Comparison of ENCODE assay signal across 19 cellular contexts in the genomic region with DNA sequence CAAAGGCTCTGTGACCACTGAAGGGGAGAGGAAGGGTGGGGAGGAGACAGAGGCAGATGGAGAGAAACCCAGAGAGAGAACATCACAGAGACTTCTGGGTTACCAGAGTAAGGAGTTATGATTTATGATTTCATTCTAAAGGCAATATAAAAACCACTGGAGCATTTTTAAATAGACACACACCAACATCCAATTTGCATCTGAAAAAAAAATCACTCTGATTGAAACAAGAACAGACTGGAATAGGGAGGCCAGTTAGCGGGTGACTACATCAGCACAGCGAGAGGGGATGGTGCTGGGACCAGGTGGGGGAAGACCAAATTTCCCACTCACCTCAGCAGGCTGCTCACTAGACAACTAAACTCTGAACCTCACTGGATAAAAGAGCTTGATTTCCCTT.
DNase-seq lines count a peak whose midpoint lies in the region; ATAC-seq and TF ChIP-seq lines count a peak whose summit lies in the region.
"Had no signal": no experiment of that assay in that cellular context is flagged by ENCODE, and none has a peak within 500 bp of the region (broad histone marks: within the 10 kb centered on the region; RNA-seq: fewer than 3 reads in every experiment).

No MANE protein-coding gene starts in this region.

- TF ChIP-seq CTCF in HFFc6 (IDR thresholded peaks at IDR 0.05) = no peak

- no peak overlapping the region for H2BK120ac ChIP-seq in mesendoderm (ENCODE audit: low read depth, low read length)

- H4K5ac ChIP-seq in mesendoderm (ENCODE audit: low read length) = no peak overlapping the region

- peaks cover 13% of the 10 kb centered on the region for H3K4me1 ChIP-seq in mesendoderm (ENCODE audit: control insufficient read depth, low read depth, low read length)
- H3K4me1 ChIP-seq: right atrium auricular region, transverse colon had no signal

- peaks cover 3% of the 10 kb centered on the region for H3K36me3 ChIP-seq in mesendoderm (ENCODE audit: control insufficient read depth, insufficient read depth, low read length)
- H3K36me3 ChIP-seq: right atrium auricular region, transverse colon had no signal

- peaks cover 16% of the 10 kb centered on the region for H3K36me3 Mint-ChIP-seq in HFFc6 (ENCODE audit: low read depth)

- H3K27ac ChIP-seq in mesendoderm (ENCODE audit: low read depth, low read length) = peak overlapping the region; percentile 4
- H3K27ac ChIP-seq: esophagus squamous epithelium, right atrium auricular region, transverse colon had no signal

- peak overlapping the region; percentile 92 for H3K27ac Mint-ChIP-seq in HFFc6
- H3K27ac Mint-ChIP-seq: activated CD4-positive, alpha-beta T cell treated with anti-CD3 and anti-CD28 coated beads, Interleukin-2, amount 10 ng/mL, durations not matched to agents 24 days and 14 days had no signal

- H4K8ac ChIP-seq in mesendoderm (ENCODE audit: low read depth, low read length) = no peak overlapping the region

- no peak overlapping the region for H2BK15ac ChIP-seq in mesendoderm (replicated peaks; ENCODE audit: low read depth)

- no peak overlapping the region for H3K4me3 ChIP-seq in mesendoderm (ENCODE audit: low read length)
- H3K4me3 ChIP-seq: esophagus squamous epithelium, right atrium auricular region, transverse colon had no signal

- no peak for ATAC-seq in activated CD4-positive, CD25-positive, alpha-beta regulatory T cell treated with anti-CD3 and anti-CD28 coated beads, Interleukin-2, amount 50 U/mL, for 24 hours

- no peak overlapping the region for H3K9ac ChIP-seq in mesendoderm (ENCODE audit: low read length)

- H3K4me3 Mint-ChIP-seq in HFFc6 = peak overlapping the region; percentile 6; the same call in 1 of the 2 replicates
- H3K4me3 Mint-ChIP-seq: activated CD4-positive, alpha-beta T cell treated with anti-CD3 and anti-CD28 coated beads, Interleukin-2, amount 10 ng/mL, durations not matched to agents 24 days and 14 days; CD14-positive monocyte; natural killer cell had no signal

- no peak overlapping the region for H2BK5ac ChIP-seq in mesendoderm (ENCODE audit: low read length)

- H2AK5ac ChIP-seq in mesendoderm (ENCODE audit: low read length) = no peak overlapping the region

- no peaks in the 10 kb centered on the region for H3K9me3 Mint-ChIP-seq in HFFc6
- H3K9me3 Mint-ChIP-seq: natural killer cell had no signal

- H3K4me2 ChIP-seq in mesendoderm (ENCODE audit: low read length) = no peak overlapping the region

- DNase-seq in COLO668 (lab: John Stamatoyannopoulos, UW; ENCODE audit: unreplicated experiment) (peak; percentile 1), HFFc6 (no peak), amniotic epithelial cell (ENCODE audit: low read depth) (peak; percentile 19), mesendoderm (no peak), COR-L47 (lab: John Stamatoyannopoulos, UW) (no peak), DMS53 treated with DMSO at 0.1 percent for 48 hours (lab: John Stamatoyannopoulos, UW; ENCODE audit: unreplicated experiment) (no peak)
- DNase-seq in activated CD4-positive, alpha-beta T cell treated with anti-CD3 and anti-CD28 coated beads for 48 hours = no peak
- DNase-seq: activated CD4-positive, alpha-beta T cell treated with anti-CD3 and anti-CD28 coated beads, Interleukin-2, amount 10 ng/mL, durations not matched to agents 24 days and 14 days; activated T-cell treated with anti-CD3 and anti-CD28 coated beads, Interleukin-2, amount 50 U/mL, for 48 hours; cortex of kidney; esophagus squamous epithelium; GDM1; MM.1S; natural killer cell; stimulated activated CD4-positive, alpha-beta T cell treated with anti-CD3 and anti-CD28 coated beads, Interleukin-2, amount 100 ng/mL, for 48 hours; transverse colon had no signal

- H3K18ac ChIP-seq in mesendoderm (ENCODE audit: low read length) = no peak overlapping the region

- H3K23ac ChIP-seq in mesendoderm (ENCODE audit: low read length) = no peak overlapping the region

- no peaks in the 10 kb centered on the region for H3K27me3 ChIP-seq in mesendoderm (ENCODE audit: insufficient read depth, low read length, poor library complexity)
- H3K27me3 ChIP-seq: esophagus squamous epithelium, right atrium auricular region, transverse colon had no signal

- H3K79me1 ChIP-seq in mesendoderm (ENCODE audit: low read length) = peaks cover 9% of the 10 kb centered on the region

- peaks cover 33% of the 10 kb centered on the region for H3K4me1 Mint-ChIP-seq in HFFc6 (ENCODE audit: low read depth)

- no peaks in the 10 kb centered on the region; the same call in 1 of the 2 replicates for H3K27me3 Mint-ChIP-seq in HFFc6 (ENCODE audit: insufficient read depth)
- H3K27me3 Mint-ChIP-seq: activated CD4-positive, alpha-beta T cell treated with anti-CD3 and anti-CD28 coated beads, Interleukin-2, amount 10 ng/mL, durations not matched to agents 24 days and 14 days had no signal

- H3K79me2 ChIP-seq in mesendoderm (ENCODE audit: control insufficient read depth, insufficient read depth, low read length) = peaks cover 2% of the 10 kb centered on the region

- H3K56ac ChIP-seq in mesendoderm (ENCODE audit: low read length) = no peak overlapping the region

- no peak overlapping the region for H3K4ac ChIP-seq in mesendoderm (ENCODE audit: low read depth, low read length)

- WGBS in mesendoderm (ENCODE audit: extremely low coverage, insufficient coverage, low lambda C conversion rate) = no CpG with 5 or more reads among the region's 2 CpGs

Comparison
In these comparisons a context has a peak if more than half of its experiments do, and no peak if none do; other contexts are left out.
1. DNase-seq: peak in COLO668 (single experiment) and amniotic epithelial cell (single experiment); none in HFFc6 (single experiment), mesendoderm (single experiment), COR-L47 (single experiment), activated CD4-positive, alpha-beta T cell treated with anti-CD3 and anti-CD28 coated beads for 48 hours (single experiment) and DMS53 treated with DMSO at 0.1 percent for 48 hours (single experiment).